In genomic region chr20:23302386-23302785, GRCh38 we compare ENCODE assay signal across 30 cellular contexts.
"Had no signal": no experiment of that assay in that cellular context is flagged by ENCODE, and none has a peak within 500 bp of the region (broad histone marks: within the 10 kb centered on the region; RNA-seq: fewer than 3 reads in every experiment).

No MANE protein-coding gene starts in this region.

- H3K27ac ChIP-seq: ascending aorta, breast epithelium, cardiac muscle cell, epithelial cell of prostate, esophagus squamous epithelium, gastroesophageal sphincter, WERI-Rb-1 had no signal

- H3K36me3 ChIP-seq: ascending aorta, breast epithelium, cardiac muscle cell, esophagus squamous epithelium, gastroesophageal sphincter, WERI-Rb-1 had no signal

- H3K4me3 ChIP-seq: ascending aorta, breast epithelium, cardiac muscle cell, esophagus squamous epithelium, gastroesophageal sphincter had no signal

- FAIRE-seq: endometrium, endothelial cell of umbilical vein had no signal

- H3K9me3 ChIP-seq: ascending aorta, esophagus squamous epithelium, gastroesophageal sphincter had no signal

- H3K4me1 ChIP-seq: ascending aorta, breast epithelium had no signal

- H3K27me3 ChIP-seq: ascending aorta, breast epithelium, cardiac muscle cell, esophagus squamous epithelium, gastroesophageal sphincter had no signal

- DNase-seq: activated B cell treated with CpG ODN at 0.5 μM for 24 hours; activated CD4-positive, alpha-beta T cell treated with anti-CD3 and anti-CD28 coated beads for 48 hours; activated CD4-positive, alpha-beta T cell treated with anti-CD3 and anti-CD28 coated beads, Interleukin-2, amount 50 U/mL, for 1 hour; activated CD4-positive, alpha-beta T cell treated with anti-CD3 and anti-CD28 coated beads, Interleukin-2, amount 50 U/mL, for 48 hours; activated CD8-positive, alpha-beta memory T cell treated with anti-CD3 and anti-CD28 coated beads for 24 hours; activated CD8-positive, alpha-beta T cell treated with anti-CD3 and anti-CD28 coated beads for 36 hours; activated gamma-delta T cell; activated naive CD4-positive, alpha-beta T cell; activated naive CD4-positive, alpha-beta T cell treated with anti-CD3 and anti-CD28 coated beads, Interleukin-2, amount 10 ng/mL, durations not matched to agents 7 days and 5 days; activated naive CD8-positive, alpha-beta T cell treated with anti-CD3 and anti-CD28 coated beads, Interleukin-2, amount 10 ng/mL, durations not matched to agents 7 days and 5 days; activated T-cell treated with anti-CD3 and anti-CD28 coated beads, Interleukin-2, amount 50 U/mL, for 4 hours; cortex of kidney; dermis blood vessel endothelial cell; effector CD8-positive, alpha-beta T cell; esophagus squamous epithelium; foreskin melanocyte; T-helper 1 cell; T-helper 17 cell; T1000; WERI-Rb-1 had no signal

- ATAC-seq: activated CD4-positive, CD25-positive, alpha-beta regulatory T cell treated with anti-CD3 and anti-CD28 coated beads, Interleukin-2, amount 50 U/mL, for 24 hours; activated CD8-positive, alpha-beta T cell treated with anti-CD3 and anti-CD28 coated beads for 36 hours; activated naive CD4-positive, alpha-beta T cell treated with anti-CD3 and anti-CD28 coated beads, Interleukin-2, amount 50 U/mL, for 72 hours; activated T-cell treated with anti-CD3 and anti-CD28 coated beads, Interleukin-2, amount 50 U/mL, for 4 hours; activated T-helper 17 cell treated with anti-CD3 and anti-CD28 coated beads, Interleukin-2, amount 50 U/mL, for 72 hours; gastroesophageal sphincter; T-helper 17 cell had no signal
